In the genomic region with DNA sequence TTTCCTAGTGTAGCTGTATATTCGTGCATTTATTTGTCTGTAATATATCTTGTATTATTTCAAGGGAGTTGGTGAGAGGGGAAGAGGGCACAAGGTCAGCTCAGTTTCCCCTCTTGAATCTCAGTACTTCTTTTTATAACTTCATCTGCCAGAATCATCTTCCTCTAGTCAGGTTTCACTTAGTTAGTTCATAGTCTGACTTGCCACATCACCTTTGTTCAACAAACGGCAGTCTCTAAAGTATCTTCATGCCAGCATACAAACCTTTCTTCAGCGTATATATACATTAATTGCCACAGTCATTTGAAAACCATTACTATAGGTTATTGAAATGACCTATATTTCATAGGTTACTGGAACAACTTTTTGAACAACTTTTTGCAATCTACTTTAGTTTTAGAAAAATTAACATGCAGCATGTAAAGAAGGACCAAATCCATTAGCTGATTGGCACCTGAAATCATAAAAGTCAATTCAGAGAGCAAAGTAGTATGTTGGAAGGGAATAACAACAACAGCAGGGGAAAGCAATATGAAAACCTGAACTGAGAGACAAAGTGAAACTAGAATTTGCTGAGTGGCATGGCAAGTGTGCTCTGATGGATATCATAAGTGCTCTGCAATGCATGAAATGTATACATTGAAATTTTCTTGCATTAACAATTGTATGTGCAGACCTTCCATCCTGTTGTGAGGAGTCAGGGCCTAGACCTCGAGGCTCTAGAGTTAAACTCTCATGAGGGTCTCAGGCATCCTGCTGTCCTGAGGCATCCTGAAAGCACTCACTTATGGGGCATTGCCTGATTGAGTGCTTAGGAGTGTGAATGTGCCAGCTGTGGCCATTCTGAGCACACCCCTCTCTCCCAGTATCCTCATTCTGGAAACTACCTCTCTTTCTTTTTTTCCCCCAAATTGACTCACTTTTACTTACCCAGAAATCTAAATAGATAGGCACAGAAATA, we compare ENCODE assay signal across 12 cellular contexts. TPM values are rescaled to one million over a fixed set of nuclear protein-coding genes. Genes with fewer than 3 reads are reported as not detected.
DNase-seq lines count a peak whose midpoint lies in the region; ATAC-seq and TF ChIP-seq lines count a peak whose summit lies in the region.
"Had no signal": no experiment of that assay in that cellular context is flagged by ENCODE, and none has a peak within 500 bp of the region (broad histone marks: within the 10 kb centered on the region; RNA-seq: fewer than 3 reads in every experiment).

No MANE protein-coding gene starts in this region.

- H3K36me3 Mint-ChIP-seq in activated CD4-positive, alpha-beta T cell treated with anti-CD3 and anti-CD28 coated beads, Interleukin-2, amount 10 ng/mL, durations not matched to agents 24 days and 14 days (ENCODE audit: low read depth): no peaks in the 10 kb centered on the region
- H3K36me3 Mint-ChIP-seq in activated naive CD4-positive, alpha-beta T cell treated with anti-CD3 and anti-CD28 coated beads for 36 hours (ENCODE audit: low read depth): no peaks in the 10 kb centered on the region

- H3K27me3 Mint-ChIP-seq in activated CD4-positive, alpha-beta T cell treated with anti-CD3 and anti-CD28 coated beads, Interleukin-2, amount 10 ng/mL, durations not matched to agents 24 days and 14 days: no peaks in the 10 kb centered on the region
- no peaks in the 10 kb centered on the region for H3K27me3 Mint-ChIP-seq in activated naive CD4-positive, alpha-beta T cell treated with anti-CD3 and anti-CD28 coated beads for 36 hours (ENCODE audit: low read depth)

- POLR2A ChIA-PET in GM10248 (lab: Yijun Ruan, JAX): no interaction called here

- H3K4me1 ChIP-seq in heart left ventricle (peaks cover 0 to 44% (median 0%) of the 10 kb centered on the region in 12 donors), liver (ENCODE audit: control insufficient read depth in 4 of 4, insufficient read depth in 4 of 4, low read length in 3 of 4) (peaks cover 0 to 18% (median 8%) of the 10 kb centered on the region in 4 donors)

- no peaks in the 10 kb centered on the region for H3K27me3 ChIP-seq in heart left ventricle
- no peaks in the 10 kb centered on the region for H3K27me3 ChIP-seq in liver (ENCODE audit: control insufficient read depth in 4 of 4, insufficient read depth in 4 of 4, low read length in 3 of 4)

- intact Hi-C loops in heart left ventricle (cut with DNase I): loop anchor here in 2 of 10 donors (5.0 to 10.0 kb wide), 6 partner anchors 50 to 78 kb away; a partner anchor contains a TSS
- intact Hi-C loops in Right ventricle myocardium superior (cut with DNase I): no loop called here
- intact Hi-C loops in activated CD4-positive, alpha-beta T cell treated with anti-CD3 and anti-CD28 coated beads, Interleukin-2, amount 10 ng/mL, durations not matched to agents 24 days and 14 days (cut with micrococcal nuclease): no loop called here
- intact Hi-C loops in activated naive CD4-positive, alpha-beta T cell treated with anti-CD3 and anti-CD28 coated beads for 36 hours (cut with micrococcal nuclease): no loop called here

- ATAC-seq in heart left ventricle (no peak), Right ventricle myocardium superior (ENCODE audit: poor library complexity) (no peak)

- no peak for TF ChIP-seq CTCF in heart left ventricle (IDR thresholded peaks at IDR 0.05)
- no peak for TF ChIP-seq CTCF in liver (IDR thresholded peaks at IDR 0.05; ENCODE audit: low read depth, low read length, missing input control)
- no peak for TF ChIP-seq CTCF in GM10248 (IDR thresholded peaks at IDR 0.05; ENCODE audit: control extremely low read depth, extremely low read depth, low read depth, missing control alignments)

- no peak for TF ChIP-seq POLR2A in heart left ventricle (IDR thresholded peaks at IDR 0.05)

- no peak overlapping the region for H3K27ac Mint-ChIP-seq in activated CD4-positive, alpha-beta T cell treated with anti-CD3 and anti-CD28 coated beads, Interleukin-2, amount 10 ng/mL, durations not matched to agents 24 days and 14 days
- no peak overlapping the region for H3K27ac Mint-ChIP-seq in activated naive CD4-positive, alpha-beta T cell treated with anti-CD3 and anti-CD28 coated beads for 36 hours

- no peak for TF ChIP-seq RAD21 in liver (IDR thresholded peaks at IDR 0.05)

- no peak overlapping the region for H3K4me3 Mint-ChIP-seq in activated CD4-positive, alpha-beta T cell treated with anti-CD3 and anti-CD28 coated beads, Interleukin-2, amount 10 ng/mL, durations not matched to agents 24 days and 14 days
- H3K4me3 Mint-ChIP-seq in activated naive CD4-positive, alpha-beta T cell treated with anti-CD3 and anti-CD28 coated beads for 36 hours: no peak overlapping the region

- H3K9ac ChIP-seq in SK-N-MC (ENCODE audit: insufficient read length) (peak overlapping the region; percentile 72), liver (ENCODE audit: low read depth in 1 of 2, low read length in 2 of 2) (peak overlapping the region; percentile 13 to 95)

- peak overlapping the region in 10 of 12 donors; percentile 42 to 92 (median 69) for H3K27ac ChIP-seq in heart left ventricle
- H3K27ac ChIP-seq in SK-N-MC: peak overlapping the region; percentile 57
- peak overlapping the region; percentile 70 to 81 for H3K27ac ChIP-seq in liver (ENCODE audit: low read depth in 1 of 2, low read length in 2 of 2)

- CTCF ChIA-PET in GM10248 (lab: Yijun Ruan, JAX): interaction anchor here (0.9 to 2.7 kb wide), 2 partner anchors 9 to 11 kb away, joined by 3 to 7 read pairs; no protein-coding TSS in a partner anchor
- CTCF ChIA-PET in activated naive CD4-positive, alpha-beta T cell treated with anti-CD3 and anti-CD28 coated beads for 36 hours (lab: Charles Lee): interaction anchor here (0.6 kb wide), 1 partner anchor 204 kb away, joined by 3 read pairs; no protein-coding TSS in a partner anchor

- H3K9me3 ChIP-seq in heart left ventricle (peaks cover 0 to 46% (median 0%) of the 10 kb centered on the region in 12 donors), SK-N-MC (ENCODE audit: low read depth, low read length) (no peaks in the 10 kb centered on the region), liver (ENCODE audit: control insufficient read depth in 4 of 4, low read length in 3 of 4) (no peaks in the 10 kb centered on the region)

- WGBS in heart left ventricle, 4 donors: 52 to 71% (median 65%) methylated on average over 4 of the region's 4 CpGs
- 32% methylated on average over 4 of the region's 4 CpGs for WGBS in liver

- no peak for DNase-seq in heart left ventricle
- no peak for DNase-seq in Right ventricle myocardium superior
- no peak for DNase-seq in SK-N-MC (ENCODE audit: low read depth, low spot score)
- DNase-seq in ureter (ENCODE audit: low spot score): no peak
- no peak for DNase-seq in activated CD4-positive, alpha-beta T cell treated with anti-CD3 and anti-CD28 coated beads, Interleukin-2, amount 10 ng/mL, durations not matched to agents 24 days and 14 days
- no peak for DNase-seq in GM10248 (ENCODE audit: extremely low spot score)
- DNase-seq in activated naive CD4-positive, alpha-beta T cell treated with anti-CD3 and anti-CD28 coated beads for 36 hours: no peak
- DNase-seq: activated CD8-positive, alpha-beta memory T cell treated with anti-CD3 and anti-CD28 coated beads for 24 hours; AML-193; cortex of kidney; kidney glomerular epithelial cell had no signal

- H3K9me3 Mint-ChIP-seq in activated CD4-positive, alpha-beta T cell treated with anti-CD3 and anti-CD28 coated beads, Interleukin-2, amount 10 ng/mL, durations not matched to agents 24 days and 14 days: no peaks in the 10 kb centered on the region
- H3K9me3 Mint-ChIP-seq in activated naive CD4-positive, alpha-beta T cell treated with anti-CD3 and anti-CD28 coated beads for 36 hours: peaks cover 6% of the 10 kb centered on the region

- H3K4me3 ChIP-seq in heart left ventricle (peak overlapping the region in 10 of 12 donors; percentile 9 to 56 (median 34)), SK-N-MC (peak overlapping the region; percentile 67), liver (ENCODE audit: low read depth in 1 of 3, low read length in 3 of 3) (peak overlapping the region in 2 of 3 donors; percentile 31 to 44)

- H3K4me1 Mint-ChIP-seq in activated CD4-positive, alpha-beta T cell treated with anti-CD3 and anti-CD28 coated beads, Interleukin-2, amount 10 ng/mL, durations not matched to agents 24 days and 14 days: peaks cover 4% of the 10 kb centered on the region
- H3K4me1 Mint-ChIP-seq in activated naive CD4-positive, alpha-beta T cell treated with anti-CD3 and anti-CD28 coated beads for 36 hours (ENCODE audit: low read depth): peaks cover 2% of the 10 kb centered on the region

- no peaks in the 10 kb centered on the region for H3K36me3 ChIP-seq in heart left ventricle
- no peaks in the 10 kb centered on the region for H3K36me3 ChIP-seq in SK-N-MC (ENCODE audit: insufficient read depth, low read length)
- H3K36me3 ChIP-seq in liver (ENCODE audit: control insufficient read depth in 4 of 4, insufficient read depth in 3 of 4, low read depth in 1 of 4, low read length in 3 of 4): no peaks in the 10 kb centered on the region

TF ChIP-seq in liver, 16 proteins besides CTCF, POLR2A, EP300 and RAD21 (continues in another document):
- peak; percentile 23 for TF ChIP-seq TAF1 (conservative IDR thresholded peaks at IDR 0.05)

RNA-seq across cellular contexts. Expression of a gene that starts 1.3 kb away (rescaled TPM):
- total RNA-seq in heart left ventricle: 10 to 100 TPM in 5 of 9 donors, 1 to 10 TPM in 4; 3.1 to 32.4 (median 10.1) TPM
- 1 to 10 TPM; 1.6 to 4.4 TPM for polyA plus RNA-seq in heart left ventricle
- 5.6 TPM for total RNA-seq in Right ventricle myocardium superior
- 10 to 100 TPM; 16.5 to 42.0 TPM for total RNA-seq in liver
- polyA plus RNA-seq in liver: 10 to 100 TPM; 11.6 to 14.1 TPM
- total RNA-seq in ureter: 16.3 TPM
- not detected in 2 replicates for total RNA-seq in activated CD4-positive, alpha-beta T cell treated with anti-CD3 and anti-CD28 coated beads, Interleukin-2, amount 10 ng/mL, durations not matched to agents 24 days and 14 days
- total RNA-seq in activated naive CD4-positive, alpha-beta T cell treated with anti-CD3 and anti-CD28 coated beads for 36 hours: not detected

RNA-seq across cellular contexts. Expression of a gene that starts 52.2 kb away (rescaled TPM):
- total RNA-seq in heart left ventricle (10 to 100 TPM in 7 of 9 donors, 1 to 10 TPM in 2; 6.6 to 36.3 (median 18.0) TPM), Right ventricle myocardium superior (4.8 TPM), liver (10 to 100 TPM in 1 of 2 donors, 1 to 10 TPM in 1; 6.4 to 11.4 TPM), ureter (7.5 TPM)
- polyA plus RNA-seq in heart left ventricle (1 to 10 TPM; 4.6 to 8.0 TPM), liver (1 to 10 TPM; 6.6 to 7.2 TPM)
- not detected in 2 replicates for total RNA-seq in activated CD4-positive, alpha-beta T cell treated with anti-CD3 and anti-CD28 coated beads, Interleukin-2, amount 10 ng/mL, durations not matched to agents 24 days and 14 days
- not detected for total RNA-seq in activated naive CD4-positive, alpha-beta T cell treated with anti-CD3 and anti-CD28 coated beads for 36 hours
